9 cellular contexts compared by ENCODE assay signal in the genomic region with DNA sequence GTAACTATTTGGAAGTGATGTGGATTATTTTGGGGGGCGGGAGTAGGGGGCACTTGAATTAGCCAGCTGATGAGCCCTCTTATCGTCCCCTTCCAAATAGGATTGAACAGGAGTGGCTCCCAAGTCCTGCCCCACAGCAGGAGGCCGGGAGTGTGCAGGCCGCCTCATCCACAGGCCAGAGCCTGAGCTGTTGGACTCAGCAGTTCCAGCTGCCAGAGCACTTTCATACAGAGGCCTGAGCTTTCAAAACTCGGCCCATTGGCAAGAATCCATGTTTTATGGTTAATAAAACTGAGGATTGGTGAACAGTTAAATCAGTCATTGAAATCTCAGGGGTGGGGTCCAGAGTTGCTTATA. TPM values are rescaled to one million over a fixed set of nuclear protein-coding genes. Genes with fewer than 3 reads are reported as not detected.
DNase-seq lines count a peak whose midpoint lies in the region; ATAC-seq and TF ChIP-seq lines count a peak whose summit lies in the region.
"Had no signal": no experiment of that assay in that cellular context is flagged by ENCODE, and none has a peak within 500 bp of the region (broad histone marks: within the 10 kb centered on the region; RNA-seq: fewer than 3 reads in every experiment).

No MANE protein-coding gene starts in this region.

- POLR2A ChIA-PET in GM10248 (lab: Yijun Ruan, JAX) = no interaction called here

- CTCF ChIA-PET in GM10248 (lab: Yijun Ruan, JAX) = no interaction called here

- no peaks in the 10 kb centered on the region for H3K27me3 ChIP-seq in brain microvascular endothelial cell (replicated peaks)
- no peaks in the 10 kb centered on the region for H3K27me3 ChIP-seq in mucosa of stomach (ENCODE audit: control insufficient read depth, insufficient read depth, low read length)
- no peaks in the 10 kb centered on the region for H3K27me3 ChIP-seq in vagina

- H3K9ac ChIP-seq in mucosa of stomach (ENCODE audit: low read length) = peak overlapping the region; percentile 1

- TF ChIP-seq CTCF in brain microvascular endothelial cell (IDR thresholded peaks at IDR 0.05; ENCODE audit: low read depth, low read length, missing control alignments) = no peak
- TF ChIP-seq CTCF in vagina (IDR thresholded peaks at IDR 0.05) = no peak
- no peak for TF ChIP-seq CTCF in GM10248 (IDR thresholded peaks at IDR 0.05; ENCODE audit: control extremely low read depth, extremely low read depth, low read depth, missing control alignments)

- H3K27ac ChIP-seq in brain microvascular endothelial cell (peak overlapping the region; percentile 82), vagina (peak overlapping the region; percentile 87)

- no peak overlapping the region for H3K4me3 ChIP-seq in brain microvascular endothelial cell (ENCODE audit: low read depth, low read length)
- H3K4me3 ChIP-seq in mucosa of stomach (ENCODE audit: low read length) = no peak overlapping the region
- H3K4me3 ChIP-seq in vagina = no peak overlapping the region

- no peaks in the 10 kb centered on the region for H3K9me3 ChIP-seq in mucosa of stomach (ENCODE audit: control insufficient read depth, low read length)
- H3K9me3 ChIP-seq in vagina = no peaks in the 10 kb centered on the region

- ATAC-seq in Right ventricle myocardium inferior = peak; percentile 71
- no peak for ATAC-seq in HG03025 (IDR thresholded peaks at IDR 0.05; ENCODE audit: low FRiP score, unreplicated experiment)

- no peak for TF ChIP-seq POLR2A in vagina (IDR thresholded peaks at IDR 0.05)

- H3K36me3 ChIP-seq in brain microvascular endothelial cell (replicated peaks) = peaks cover 9% of the 10 kb centered on the region
- no peaks in the 10 kb centered on the region for H3K36me3 ChIP-seq in mucosa of stomach (ENCODE audit: control insufficient read depth, insufficient read depth, low read length)
- peaks cover 0 to 19% of the 10 kb centered on the region in 2 donors for H3K36me3 ChIP-seq in vagina

- intact Hi-C loops in Right ventricle myocardium inferior (cut with DNase I) = loop anchor here (10.0 kb wide), 1 partner anchor 154 kb away; the partner anchor contains the start of gene NUP50
- intact Hi-C loops in cardiac septum (cut with DNase I) = loop anchor here (5.0 kb wide), 1 partner anchor 118 kb away; no protein-coding TSS in a partner anchor
- intact Hi-C loops in vagina (cut with DNase I) = loop anchor here (10.0 kb wide), 1 partner anchor 226 kb away; no protein-coding TSS in a partner anchor

- H3K4me1 ChIP-seq in mucosa of stomach (ENCODE audit: control insufficient read depth, insufficient read depth, low read length) (peaks cover 29% of the 10 kb centered on the region), vagina (peaks cover 38% of the 10 kb centered on the region)

- in situ Hi-C loops in brain microvascular endothelial cell (cut with HindIII; ENCODE audit: low pct_ligation_motif_present, low sequenced_read_pairs) = no loop called here

- DNase-seq in Right ventricle myocardium inferior (ENCODE audit: missing footprints) (no peak), cardiac septum (ENCODE audit: low spot score) (no peak), brain microvascular endothelial cell (peak; percentile 41), vagina (ENCODE audit: extremely low spot score in 2 of 2) (no peak), GM10248 (ENCODE audit: extremely low spot score) (no peak), DMS53 treated with DMSO at 0.1 percent for 48 hours (lab: John Stamatoyannopoulos, UW; ENCODE audit: unreplicated experiment) (no peak)
- DNase-seq: DMS79 treated with DMSO at 0.1 percent for 48 hours had no signal

RNA-seq across cellular contexts. Expression of gene FAM118A, which starts 9.6 kb away (rescaled TPM):
- 18.7 TPM for total RNA-seq in Right ventricle myocardium inferior
- 15.6 TPM for total RNA-seq in cardiac septum
- 49.6 TPM for total RNA-seq in vagina

RNA-seq across cellular contexts. Expression of gene UPK3A, which starts 34.5 kb away (rescaled TPM):
- 0.54 TPM for total RNA-seq in Right ventricle myocardium inferior
- total RNA-seq in cardiac septum = 0.40 TPM
- not detected for total RNA-seq in vagina
